Comparison of ENCODE assay signal across 8 cellular contexts in genomic region chr15:43777293-43777819, GRCh38. TPM values are rescaled to one million over a fixed set of nuclear protein-coding genes. Genes with fewer than 3 reads are reported as not detected.
DNase-seq lines count a peak whose midpoint lies in the region; ATAC-seq and TF ChIP-seq lines count a peak whose summit lies in the region.

No MANE protein-coding gene starts in this region.

- H3K4me3 ChIP-seq in Karpas-422 (ENCODE audit: low read length): peak overlapping the region; percentile 96
- H3K4me3 ChIP-seq in RWPE2 (ENCODE audit: severe bottlenecking): peak overlapping the region; percentile 46
- H3K4me3 ChIP-seq in gastroesophageal sphincter: peak overlapping the region; percentile 49 to 64
- peak overlapping the region; percentile 41 to 62 (median 51) for H3K4me3 ChIP-seq in thyroid gland (replicated peaks in 1 of 3)

- H3K9me2 ChIP-seq in Karpas-422 (replicated peaks; ENCODE audit: insufficient read depth, low read length): no peaks in the 10 kb centered on the region

- H3K9ac ChIP-seq in Karpas-422 (ENCODE audit: low read length): peak overlapping the region; percentile 100

- peaks cover 29% of the 10 kb centered on the region for H3K36me3 ChIP-seq in Karpas-422 (ENCODE audit: insufficient read depth, low read length)
- peaks cover 16% of the 10 kb centered on the region for H3K36me3 ChIP-seq in RWPE2 (ENCODE audit: low read depth)
- peaks cover 0 to 20% of the 10 kb centered on the region in 2 donors for H3K36me3 ChIP-seq in gastroesophageal sphincter
- peaks cover 11 to 17% of the 10 kb centered on the region in 2 donors for H3K36me3 ChIP-seq in thyroid gland

- no peaks in the 10 kb centered on the region for H3K9me3 ChIP-seq in Karpas-422 (ENCODE audit: low read length)
- H3K9me3 ChIP-seq in RWPE2 (ENCODE audit: severe bottlenecking): no peaks in the 10 kb centered on the region
- H3K9me3 ChIP-seq in gastroesophageal sphincter: no peaks in the 10 kb centered on the region
- H3K9me3 ChIP-seq in thyroid gland: no peaks in the 10 kb centered on the region

- 0% methylated on average over 1 of the region's 28 CpGs; no CpG with 5 or more reads in 1 of the 2 donors for WGBS in gastroesophageal sphincter (ENCODE audit: low coverage in 1 of 2), 2 donors
- WGBS in thyroid gland, 2 donors: 0% methylated on average over 10 to 15 of the region's 28 CpGs

- no peaks in the 10 kb centered on the region for H3K9me3 Mint-ChIP-seq in osteocyte (ENCODE audit: unreplicated experiment)

- H3K4me2 ChIP-seq in Karpas-422 (ENCODE audit: low read depth, low read length, poor library complexity, severe bottlenecking): peak overlapping the region; percentile 95

- peak; percentile 90 for DNase-seq in DMS53 (lab: John Stamatoyannopoulos, UW)
- peak; percentile 97 for DNase-seq in Karpas-422
- DNase-seq in RWPE2 (ENCODE audit: low spot score): peak; percentile 90
- DNase-seq in activated gamma-delta T cell treated with Interleukin-2 at 50 U/mL for 16 hours: peak; percentile 78
- peak; percentile 89 for DNase-seq in osteocyte (ENCODE audit: extremely low spot score, unreplicated experiment)
- peak; percentile 79 to 80 for DNase-seq in thyroid gland

- peak; percentile 57 for ATAC-seq in GM21723 (IDR thresholded peaks at IDR 0.05; ENCODE audit: unreplicated experiment)
- peak; percentile 66 for ATAC-seq in RWPE2 (ENCODE audit: low read depth)
- peak; percentile 91 for ATAC-seq in gastroesophageal sphincter

- intact Hi-C loops in thyroid gland (cut with DNase I): no loop called here

- peaks cover 15% of the 10 kb centered on the region for H3K4me1 Mint-ChIP-seq in osteocyte (ENCODE audit: unreplicated experiment)

- peaks cover 8% of the 10 kb centered on the region for H3K36me3 Mint-ChIP-seq in osteocyte (ENCODE audit: unreplicated experiment)

- peak overlapping the region; percentile 99 for H3K27ac ChIP-seq in Karpas-422 (ENCODE audit: low read length)
- peak overlapping the region; percentile 47 for H3K27ac ChIP-seq in RWPE2 (ENCODE audit: poor library complexity, severe bottlenecking)
- H3K27ac ChIP-seq in gastroesophageal sphincter: peak overlapping the region; percentile 59 to 93 (median 92)
- peak overlapping the region; percentile 78 to 95 (median 86) for H3K27ac ChIP-seq in thyroid gland

- H2AFZ ChIP-seq in Karpas-422 (ENCODE audit: low read length): no peak overlapping the region; the same call in 1 of the 2 replicates

- H3K27me3 ChIP-seq in Karpas-422 (ENCODE audit: low read length) (no peaks in the 10 kb centered on the region), RWPE2 (ENCODE audit: insufficient read depth, poor library complexity, severe bottlenecking) (no peaks in the 10 kb centered on the region), gastroesophageal sphincter (no peaks in the 10 kb centered on the region), thyroid gland (no peaks in the 10 kb centered on the region)

- TF ChIP-seq POLR2A in gastroesophageal sphincter (IDR thresholded peaks at IDR 0.05) (no peak), thyroid gland (IDR thresholded peaks at IDR 0.05) (peak in 1 of 2 donors; percentile 11)

- peaks cover 20% of the 10 kb centered on the region for H4K20me1 ChIP-seq in Karpas-422 (ENCODE audit: insufficient read depth, low read depth, low read length)

- H3K4me1 ChIP-seq in Karpas-422 (ENCODE audit: low read length): peaks cover 64% of the 10 kb centered on the region
- no peaks in the 10 kb centered on the region for H3K4me1 ChIP-seq in RWPE2 (ENCODE audit: insufficient read depth, poor library complexity, severe bottlenecking)
- H3K4me1 ChIP-seq in gastroesophageal sphincter: peaks cover 0 to 27% (median 4%) of the 10 kb centered on the region in 3 donors
- H3K4me1 ChIP-seq in thyroid gland: peaks cover 15 to 17% of the 10 kb centered on the region in 2 donors

- peak overlapping the region; percentile 86 for H3K4me3 Mint-ChIP-seq in osteocyte (ENCODE audit: unreplicated experiment)

- peaks cover 26% of the 10 kb centered on the region for H3K79me2 ChIP-seq in Karpas-422 (ENCODE audit: low read length)

- no peaks in the 10 kb centered on the region for H3K27me3 Mint-ChIP-seq in osteocyte (ENCODE audit: unreplicated experiment)

- TF ChIP-seq EP300 in gastroesophageal sphincter (IDR thresholded peaks at IDR 0.05): no peak

- peak; percentile 98 for TF ChIP-seq CTCF in RWPE2 (IDR thresholded peaks at IDR 0.05; ENCODE audit: poor library complexity, severe bottlenecking)
- TF ChIP-seq CTCF in gastroesophageal sphincter (IDR thresholded peaks at IDR 0.05): peak; percentile 54 to 86 (median 82)
- peak; percentile 90 for TF ChIP-seq CTCF in osteocyte (IDR thresholded peaks at IDR 0.05)
- peak; percentile 34 to 74 (median 68) for TF ChIP-seq CTCF in thyroid gland (IDR thresholded peaks at IDR 0.05)

- H3K27ac Mint-ChIP-seq in osteocyte (ENCODE audit: unreplicated experiment): peak overlapping the region; percentile 87

RNA-seq across cellular contexts. Expression of gene ELL3, which starts 0.6 kb away (rescaled TPM):
- 522 and 565 TPM in 2 replicates for total RNA-seq in Karpas-422 (2014; rRNA removed; shearing (Covaris generic); ENCODE audit: low replicate concordance)
- total RNA-seq in gastroesophageal sphincter (1 to 10 TPM; 5.1 to 6.6 (median 5.8) TPM), osteocyte (1.6 and 2.3 TPM in 2 replicates), thyroid gland (10 to 100 TPM in 1 of 4 donors, 1 to 10 TPM in 3; 2.1 to 11.4 (median 5.3) TPM)

RNA-seq across cellular contexts. Expression of gene SERF2, which starts 14.8 kb away (rescaled TPM):
- total RNA-seq in Karpas-422 (2014; rRNA removed; shearing (Covaris generic); ENCODE audit: low replicate concordance): 882 and 1,084 TPM in 2 replicates
- total RNA-seq in gastroesophageal sphincter (100 to 1,000 TPM; 518 to 789 (median 702) TPM), osteocyte (1,268 and 1,325 TPM in 2 replicates), thyroid gland (1,000 to 10,000 TPM in 2 of 4 donors, 100 to 1,000 TPM in 2; 331 to 1,163 (median 700) TPM)

RNA-seq across cellular contexts. Expression of gene SERINC4, which starts 22.7 kb away (rescaled TPM):
- total RNA-seq in Karpas-422 (2014; rRNA removed; shearing (Covaris generic); ENCODE audit: low replicate concordance): not detected in 2 replicates
- total RNA-seq in gastroesophageal sphincter: under 1 TPM in 1 of 4 donors, not detected in 3; 0.39 TPM
- not detected in 2 replicates for total RNA-seq in osteocyte
- total RNA-seq in thyroid gland: under 1 TPM in 1 of 4 donors, not detected in 3; 0.33 TPM

RNA-seq across cellular contexts. Expression of gene HYPK, which starts 23.0 kb away (rescaled TPM):
- 31.1 and 32.5 TPM in 2 replicates for total RNA-seq in Karpas-422 (2014; rRNA removed; shearing (Covaris generic); ENCODE audit: low replicate concordance)
- total RNA-seq in gastroesophageal sphincter (1 to 10 TPM; 3.7 to 8.4 (median 7.7) TPM), osteocyte (13.7 and 14.0 TPM in 2 replicates), thyroid gland (10 to 100 TPM; 11.6 to 23.4 (median 12.5) TPM)

RNA-seq across cellular contexts. Expression of gene PDIA3, which starts 31.1 kb away (rescaled TPM):
- 160 and 198 TPM in 2 replicates for total RNA-seq in Karpas-422 (2014; rRNA removed; shearing (Covaris generic); ENCODE audit: low replicate concordance)
- total RNA-seq in gastroesophageal sphincter: 100 to 1,000 TPM in 3 of 4 donors, 10 to 100 TPM in 1; 85.3 to 141 (median 113) TPM
- total RNA-seq in osteocyte: 496 and 527 TPM in 2 replicates
- total RNA-seq in thyroid gland: 100 to 1,000 TPM; 307 to 764 (median 542) TPM

Comparison
In these comparisons a context has a peak if more than half of its experiments do, and no peak if none do; other contexts are left out.
1. Peak in every context shown above with its lines: DNase-seq, ATAC-seq, H3K4me3 ChIP-seq and H3K27ac ChIP-seq.
2. H3K27ac ChIP-seq: peak in every context shown above with its lines; median percentile 99 in Karpas-422; 92 in gastroesophageal sphincter; 86 in thyroid gland; 47 in RWPE2.
3. H3K4me3 ChIP-seq: peak in every context shown above with its lines; median percentile 96 in Karpas-422; 56 in gastroesophageal sphincter; 51 in thyroid gland; 46 in RWPE2.
4. RNA of gene ELL3, which starts 0.6 kb away (total RNA-seq): 522 to 565 TPM in Karpas-422; 5.1 to 6.6 TPM in gastroesophageal sphincter, 2.1 to 11.4 TPM in thyroid gland and 1.6 to 2.3 TPM in osteocyte; every median in the first group is over 10 times any median in the second.